ENCODE assay signal across 19 cellular contexts in genomic region chr11:27482793-27483192, GRCh38. TPM values are rescaled to one million over a fixed set of nuclear protein-coding genes. Genes with fewer than 3 reads are reported as not detected.
DNase-seq lines count a peak whose midpoint lies in the region; ATAC-seq, FAIRE-seq and TF ChIP-seq lines count a peak whose summit lies in the region.
"Had no signal": no experiment of that assay in that cellular context is flagged by ENCODE, and none has a peak within 500 bp of the region (broad histone marks: within the 10 kb centered on the region; RNA-seq: fewer than 3 reads in every experiment).

No MANE protein-coding gene starts in this region.

- TF ChIP-seq EP300 in SK-N-SH (IDR thresholded peaks at IDR 0.05; ENCODE audit: borderline replicate concordance in 1 of 2, low read depth in 1 of 2, low read length in 1 of 2): no peak
- no peak for TF ChIP-seq EP300 in K562 (IDR thresholded peaks at IDR 0.05; ENCODE audit: low read length)

- TF ChIP-seq CTCF in SK-N-SH (IDR thresholded peaks at IDR 0.05) (no peak), K562 (IDR thresholded peaks at IDR 0.05 in 2 of 3, conservative IDR thresholded peaks at IDR 0.05 in 1 of 3; ENCODE audit: insufficient read depth in 2 of 3, low read depth in 1 of 3, low read length in 3 of 3) (no peak), neural progenitor cell (IDR thresholded peaks at IDR 0.05) (no peak), testis (IDR thresholded peaks at IDR 0.05) (no peak), heart left ventricle (IDR thresholded peaks at IDR 0.05) (no peak)

- DNase-seq in SK-N-SH: no peak
- no peak for DNase-seq in K562 (ENCODE audit: extremely low read depth in 1 of 4, low spot score in 3 of 4)
- no peak for DNase-seq in neural progenitor cell (ENCODE audit: low spot score)
- no peak for DNase-seq in testis
- no peak for DNase-seq in heart left ventricle
- DNase-seq: AML-193; Caco-2; CD4-positive, alpha-beta T cell; DMS153; DMS79; GDM1; HCEC 1CT had no signal

- no peaks in the 10 kb centered on the region for H3K36me3 Mint-ChIP-seq in neural progenitor cell

- H3K27me3 Mint-ChIP-seq in neural progenitor cell (ENCODE audit: insufficient read depth, low read depth): peaks cover 6% of the 10 kb centered on the region
- H3K27me3 Mint-ChIP-seq: CD4-positive, alpha-beta T cell had no signal

- H3K4me1 ChIP-seq in SK-N-SH (ENCODE audit: control insufficient read depth in 1 of 2, insufficient read depth in 2 of 2, low read depth in 1 of 2, low read length in 1 of 2): no peaks in the 10 kb centered on the region
- H3K4me1 ChIP-seq in K562 (replicated peaks in 1 of 2; ENCODE audit: control insufficient read depth in 2 of 2, insufficient read depth in 2 of 2, low read length in 2 of 2): no peaks in the 10 kb centered on the region
- H3K4me1 ChIP-seq in neural progenitor cell: peaks cover 10% of the 10 kb centered on the region
- H3K4me1 ChIP-seq in testis: no peaks in the 10 kb centered on the region
- no peaks in the 10 kb centered on the region for H3K4me1 ChIP-seq in heart left ventricle
- H3K4me1 ChIP-seq: Caco-2 had no signal

- no peaks in the 10 kb centered on the region for H3K9me3 Mint-ChIP-seq in neural progenitor cell
- H3K9me3 Mint-ChIP-seq: CD4-positive, alpha-beta T cell had no signal

- H4K20me1 ChIP-seq in SK-N-SH (ENCODE audit: insufficient read depth): no peaks in the 10 kb centered on the region
- H4K20me1 ChIP-seq in K562 (replicated peaks; ENCODE audit: control insufficient read depth, insufficient read depth, low read length): no peaks in the 10 kb centered on the region
- H4K20me1 ChIP-seq in neural progenitor cell (ENCODE audit: low read depth): no peaks in the 10 kb centered on the region

- no TSS peak for BruUV-seq in K562 (replicated peaks; lab: Mats Ljungman, UMichigan)

- intact Hi-C loops in K562 (cut with micrococcal nuclease) (no loop called here), testis (cut with DNase I; ENCODE audit: low total_unique reads) (loop anchor here (10.0 kb wide), 1 partner anchor 188 kb away; no protein-coding TSS in a partner anchor), heart left ventricle (cut with DNase I) (loop anchor here in 7 of 10 donors (10.0 kb wide), 5 partner anchors 118 to 1198 kb away; partner anchors contain the start of gene CCDC34 (in 1 of the 7))

- TF ChIP-seq POLR2A in K562 (conservative IDR thresholded peaks at IDR 0.05): no peak
- no peak for TF ChIP-seq POLR2A in testis (IDR thresholded peaks at IDR 0.05)
- TF ChIP-seq POLR2A in heart left ventricle (IDR thresholded peaks at IDR 0.05): no peak

- no peaks in the 10 kb centered on the region for H3K9me1 ChIP-seq in K562 (ENCODE audit: control insufficient read depth, insufficient read depth, low read length)

- H3K27ac ChIP-seq in SK-N-SH (ENCODE audit: low read depth in 2 of 2, low read length in 1 of 2): no peak overlapping the region
- no peak overlapping the region for H3K27ac ChIP-seq in K562 (ENCODE audit: extremely low read depth, low read depth, low read length)
- peak overlapping the region; percentile 18 for H3K27ac ChIP-seq in neural progenitor cell
- no peak overlapping the region for H3K27ac ChIP-seq in testis
- no peak overlapping the region for H3K27ac ChIP-seq in heart left ventricle
- H3K27ac ChIP-seq: 22Rv1, C4-2B, HL-60 had no signal

- POLR2A ChIA-PET in SK-N-SH (lab: Yijun Ruan, JAX) (no interaction called here), K562 (lab: Yijun Ruan, JAX) (no interaction called here)

- H3K9ac ChIP-seq in SK-N-SH (no peak overlapping the region), K562 (ENCODE audit: insufficient read depth in 1 of 2, low read depth in 2 of 2, low read length in 2 of 2) (no peak overlapping the region), neural progenitor cell (no peak overlapping the region)

- H3F3A ChIP-seq in SK-N-SH (replicated peaks; ENCODE audit: insufficient read depth): no peaks in the 10 kb centered on the region
- H3F3A ChIP-seq in neural progenitor cell (ENCODE audit: low read depth): peaks cover 26% of the 10 kb centered on the region

- H3K4me2 ChIP-seq in SK-N-SH (no peak overlapping the region), K562 (ENCODE audit: insufficient read depth, low read length) (no peak overlapping the region), neural progenitor cell (peak overlapping the region; percentile 1)
- H3K4me2 ChIP-seq: A549 had no signal

- ATAC-seq in SK-N-SH treated with all-trans-retinoic acid at 6 μM for 48 hours (no peak), K562 (peak; percentile 13; the same call in 1 of the 3 replicates), esophagus mucosa (no peak), heart left ventricle (no peak)
- ATAC-seq: A549 had no signal

- no peaks in the 10 kb centered on the region for H3K9me2 ChIP-seq in SK-N-SH

- H3K4me3 Mint-ChIP-seq in neural progenitor cell: no peak overlapping the region
- H3K4me3 Mint-ChIP-seq: CD4-positive, alpha-beta T cell had no signal

- peak overlapping the region; percentile 39 for H3K27ac Mint-ChIP-seq in neural progenitor cell
- H3K27ac Mint-ChIP-seq: CD4-positive, alpha-beta T cell had no signal

- H3K36me3 ChIP-seq in SK-N-SH (replicated peaks in 1 of 2; ENCODE audit: control insufficient read depth in 1 of 2, insufficient read depth in 2 of 2, low read length in 1 of 2) (no peaks in the 10 kb centered on the region), K562 (ENCODE audit: control insufficient read depth, insufficient read depth, low read length) (no peaks in the 10 kb centered on the region), neural progenitor cell (no peaks in the 10 kb centered on the region), testis (ENCODE audit: low read depth, missing control alignments) (no peaks in the 10 kb centered on the region), heart left ventricle (no peaks in the 10 kb centered on the region)

- TF ChIP-seq RAD21 in SK-N-SH (IDR thresholded peaks at IDR 0.05; ENCODE audit: low read length) (no peak), K562 (CRISPR knock-in tag; conservative IDR thresholded peaks at IDR 0.05 in 1 of 2, IDR thresholded peaks at IDR 0.05 in 1 of 2) (no peak)

- peaks cover 2% of the 10 kb centered on the region for H3K4me1 Mint-ChIP-seq in neural progenitor cell

- H3K79me2 ChIP-seq in SK-N-SH (ENCODE audit: insufficient read depth): no peaks in the 10 kb centered on the region
- H3K79me2 ChIP-seq in K562 (ENCODE audit: control insufficient read depth, insufficient read depth, low read length): no peaks in the 10 kb centered on the region
- no peaks in the 10 kb centered on the region for H3K79me2 ChIP-seq in neural progenitor cell (ENCODE audit: low read depth)

- H3K27me3 ChIP-seq in SK-N-SH (ENCODE audit: insufficient read depth) (no peaks in the 10 kb centered on the region), K562 (ENCODE audit: control insufficient read depth in 2 of 2, insufficient read depth in 2 of 2, low read length in 2 of 2) (no peaks in the 10 kb centered on the region), neural progenitor cell (no peaks in the 10 kb centered on the region), testis (no peaks in the 10 kb centered on the region), heart left ventricle (no peaks in the 10 kb centered on the region)

- in situ Hi-C loops in K562 (cut with MboI): loop anchor here (5.0 to 25.0 kb wide), 4 partner anchors 120 to 1195 kb away; partner anchors contain the start of gene CCDC34

- CTCF ChIA-PET in SK-N-SH (lab: Yijun Ruan, JAX) (interaction anchor here (0.9 to 11.7 kb wide), 5 partner anchors 15 to 297 kb away, joined by 3 to 223 read pairs (median 4); no protein-coding TSS in a partner anchor), K562 (lab: Yijun Ruan, JAX; ENCODE audit: low intra/inter-chr PET ratio) (no interaction called here)

- H3K9me3 ChIP-seq in SK-N-SH: no peaks in the 10 kb centered on the region
- H3K9me3 ChIP-seq in K562 (replicated peaks; ENCODE audit: control insufficient read depth, insufficient read depth, low read depth, low read length): no peaks in the 10 kb centered on the region
- no peaks in the 10 kb centered on the region for H3K9me3 ChIP-seq in neural progenitor cell (ENCODE audit: low read depth)
- no peaks in the 10 kb centered on the region for H3K9me3 ChIP-seq in testis
- no peaks in the 10 kb centered on the region for H3K9me3 ChIP-seq in heart left ventricle
- H3K9me3 ChIP-seq: A549, Caco-2 had no signal

- H2AFZ ChIP-seq in SK-N-SH (ENCODE audit: low read depth) (peak overlapping the region; percentile 74), K562 (ENCODE audit: low read depth, low read length) (no peak overlapping the region), neural progenitor cell (replicated peaks) (no peak overlapping the region)

- 88% methylated on average over 2 of the region's 2 CpGs for WGBS in SK-N-SH (ENCODE audit: low lambda C conversion rate)
- 0% methylated on average over 2 of the region's 2 CpGs for WGBS in K562 (ENCODE audit: insufficient coverage, low coverage, missing lambda C conversion rate)
- WGBS in testis, 2 donors: 83 to 85% methylated on average over 2 of the region's 2 CpGs
- 88 to 97% (median 94%) methylated on average over 2 of the region's 2 CpGs for WGBS in heart left ventricle, 4 donors

- FAIRE-seq in K562 (lab: Jason Lieb, UNC): no peak
- FAIRE-seq: A549, GM12892 had no signal

- H3K4me3 ChIP-seq in SK-N-SH (ENCODE audit: low read depth in 2 of 2, low read length in 1 of 2): no peak overlapping the region
- no peak overlapping the region for H3K4me3 ChIP-seq in K562
- H3K4me3 ChIP-seq in neural progenitor cell: no peak overlapping the region
- H3K4me3 ChIP-seq in testis: no peak overlapping the region
- H3K4me3 ChIP-seq in heart left ventricle: no peak overlapping the region
- H3K4me3 ChIP-seq: A549 had no signal

RNA-seq across cellular contexts. Expression of gene LGR4, which starts 10.2 kb away (rescaled TPM):
- polyA plus RNA-seq in SK-N-SH (2012; rRNA removed) (2.6 and 4.6 TPM in 2 replicates), K562 (2011; rRNA removed) (10.1 and 10.8 TPM in 2 replicates), K562 (2014; fragmentation: Illumina TruSeq; extraction: Trizol) (3.7 and 5.9 TPM in 2 replicates), K562 (2014; fragmentation: Nextera tagmentation; extraction: Ambion mirVana) (1 to 10 TPM in 1 of 2 experiments, under 1 TPM in 1; 0.94 to 1.7 TPM), K562 (2014; rRNA removed) (2.5 and 3.7 TPM in 2 replicates), testis (ENCODE audit: insufficient read depth, low read depth, low replicate concordance) (33.0 TPM), heart left ventricle (10 to 100 TPM in 1 of 2 donors, 1 to 10 TPM in 1; 7.4 to 12.3 TPM)
- polyA plus RNA-seq in SK-N-SH (2012; cell fraction: cytosol; rRNA removed): 3.2 and 3.4 TPM in 2 replicates
- 6.5 and 9.3 TPM in 2 replicates for polyA plus RNA-seq in SK-N-SH (2012; cell fraction: nucleus; rRNA removed)
- total RNA-seq in K562 (2011; cell fraction: chromatin; rRNA removed; ENCODE audit: low replicate concordance): 23.3 and 49.2 TPM in 2 replicates
- total RNA-seq in K562 (2011; cell fraction: nucleolus; rRNA removed): 11.5 and 15.8 TPM in 2 replicates
- total RNA-seq in K562 (2011; cell fraction: nucleoplasm; rRNA removed): 23.7 and 31.5 TPM in 2 replicates
- total RNA-seq in K562 (2014; rRNA removed) (3.1 and 3.8 TPM in 2 replicates), K562 (2014; rRNA removed; fragmentation: Illumina TruSeq; extraction: Trizol) (6.4 and 7.3 TPM in 2 replicates), K562 (2015; rRNA removed; fragmentation: Illumina TruSeq; extraction: Trizol) (6.4 and 9.5 TPM in 2 replicates), K562 (2021) (4.7 and 5.8 TPM in 2 replicates), neural progenitor cell (ENCODE audit: low replicate concordance) (219 and 274 TPM in 2 replicates), esophagus mucosa (22.8 TPM), testis (100 to 1,000 TPM in 1 of 2 donors, 10 to 100 TPM in 1; 95.9 to 120 TPM), heart left ventricle (10 to 100 TPM; 15.5 to 39.1 (median 28.8) TPM)
- polyA plus RNA-seq in K562 (2011; cell fraction: cytosol; rRNA removed): 2.8 and 5.6 TPM in 2 replicates
- 12.8 and 22.2 TPM in 2 replicates for polyA plus RNA-seq in K562 (2011; cell fraction: nucleus; rRNA removed)
- polyA plus RNA-seq in K562 (2012): 3.6 and 4.1 TPM in 2 replicates
- 16.6 and 32.2 TPM in 2 replicates for polyA minus RNA-seq in K562 (2011; rRNA and poly(A)+ RNA removed)
- polyA minus RNA-seq in K562 (2011; cell fraction: cytosol; rRNA and poly(A)+ RNA removed): 7.6 and 8.6 TPM in 2 replicates
- polyA minus RNA-seq in K562 (2011; cell fraction: nucleus; rRNA and poly(A)+ RNA removed): 18.0 and 44.5 TPM in 2 replicates

RNA-seq across cellular contexts. Expression of gene LIN7C, which starts 23.8 kb away (rescaled TPM):
- 7.3 and 11.0 TPM in 2 replicates for polyA plus RNA-seq in SK-N-SH (2012; rRNA removed)
- 13.7 and 16.3 TPM in 2 replicates for polyA plus RNA-seq in SK-N-SH (2012; cell fraction: cytosol; rRNA removed)
- polyA plus RNA-seq in SK-N-SH (2012; cell fraction: nucleus; rRNA removed): 3.9 and 6.7 TPM in 2 replicates
- total RNA-seq in K562 (2011; cell fraction: chromatin; rRNA removed; ENCODE audit: low replicate concordance): 3.3 and 11.8 TPM in 2 replicates
- total RNA-seq in K562 (2011; cell fraction: nucleolus; rRNA removed): 2.7 and 3.2 TPM in 2 replicates
- total RNA-seq in K562 (2011; cell fraction: nucleoplasm; rRNA removed): 9.5 and 22.1 TPM in 2 replicates
- 21.5 and 23.5 TPM in 2 replicates for total RNA-seq in K562 (2014; rRNA removed)
- 52.7 and 55.9 TPM in 2 replicates for total RNA-seq in K562 (2014; rRNA removed; fragmentation: Illumina TruSeq; extraction: Trizol)
- total RNA-seq in K562 (2015; rRNA removed; fragmentation: Illumina TruSeq; extraction: Trizol): 37.4 and 41.4 TPM in 2 replicates
- 32.7 and 34.1 TPM in 2 replicates for total RNA-seq in K562 (2021)
- 15.7 and 21.5 TPM in 2 replicates for polyA plus RNA-seq in K562 (2011; rRNA removed)
- 7.6 and 15.1 TPM in 2 replicates for polyA plus RNA-seq in K562 (2011; cell fraction: cytosol; rRNA removed)
- 4.2 and 4.3 TPM in 2 replicates for polyA plus RNA-seq in K562 (2011; cell fraction: nucleus; rRNA removed)
- 5.3 and 6.8 TPM in 2 replicates for polyA plus RNA-seq in K562 (2012)
- 8.8 and 10.8 TPM in 2 replicates for polyA plus RNA-seq in K562 (2014; fragmentation: Illumina TruSeq; extraction: Trizol)
- polyA plus RNA-seq in K562 (2014; fragmentation: Nextera tagmentation; extraction: Ambion mirVana): 10 to 100 TPM; 20.0 to 48.1 TPM
- 19.2 and 22.6 TPM in 2 replicates for polyA plus RNA-seq in K562 (2014; rRNA removed)
- polyA minus RNA-seq in K562 (2011; rRNA and poly(A)+ RNA removed): 29.7 and 31.2 TPM in 2 replicates
- polyA minus RNA-seq in K562 (2011; cell fraction: cytosol; rRNA and poly(A)+ RNA removed): 11.4 and 18.3 TPM in 2 replicates
- polyA minus RNA-seq in K562 (2011; cell fraction: nucleus; rRNA and poly(A)+ RNA removed): 6.9 and 9.6 TPM in 2 replicates
- total RNA-seq in neural progenitor cell (ENCODE audit: low replicate concordance): 44.5 and 82.1 TPM in 2 replicates
- 25.7 TPM for total RNA-seq in esophagus mucosa
- 10 to 100 TPM; 21.0 to 23.1 TPM for total RNA-seq in testis
- 6.9 TPM for polyA plus RNA-seq in testis (ENCODE audit: insufficient read depth, low read depth, low replicate concordance)
- total RNA-seq in heart left ventricle: 10 to 100 TPM; 13.2 to 24.1 (median 16.6) TPM
- 1 to 10 TPM; 5.0 to 5.6 TPM for polyA plus RNA-seq in heart left ventricle
